Comparison of ENCODE assay signal across 20 cellular contexts in genomic region chr5:171366645-171367044, GRCh38. TPM values are rescaled to one million over a fixed set of nuclear protein-coding genes. Genes with fewer than 3 reads are reported as not detected.
DNase-seq lines count a peak whose midpoint lies in the region; FAIRE-seq and TF ChIP-seq lines count a peak whose summit lies in the region.
"Had no signal": no experiment of that assay in that cellular context is flagged by ENCODE, and none has a peak within 500 bp of the region (broad histone marks: within the 10 kb centered on the region; RNA-seq: fewer than 3 reads in every experiment).

No MANE protein-coding gene starts in this region.

- H3K4me1 ChIP-seq in BLaER1 treated with 17β-estradiol and CSF1 and Interleukin-3, amounts not matched to agents 10 nM and 100 nM: peaks cover 27 to 48% (median 36%) of the 10 kb centered on the region in 10 experiments
- H3K4me1 ChIP-seq in kidney (ENCODE audit: control insufficient read depth in 1 of 2, insufficient read depth in 1 of 2, low read depth in 1 of 2, low read length in 2 of 2): no peaks in the 10 kb centered on the region
- peaks cover 7% of the 10 kb centered on the region; the same call in 1 of the 2 replicates for H3K4me1 ChIP-seq in SJCRH30
- H3K4me1 ChIP-seq: A549 had no signal

- FAIRE-seq in kidney (lab: Jason Lieb, UNC): no peak
- FAIRE-seq in GM19239 (lab: Jason Lieb, UNC): no peak
- FAIRE-seq: A549, D721Med, GM12878 had no signal

- no peaks in the 10 kb centered on the region for H3K9me3 ChIP-seq in BLaER1 treated with 17β-estradiol and CSF1 and Interleukin-3, amounts not matched to agents 10 nM and 100 nM (replicated peaks in 1 of 11)
- H3K9me3 ChIP-seq in kidney (ENCODE audit: control insufficient read depth in 1 of 2, low read length in 2 of 2) (no peaks in the 10 kb centered on the region), SJCRH30 (replicated peaks) (no peaks in the 10 kb centered on the region)
- H3K9me3 ChIP-seq: A549 had no signal

- DNase-seq in activated effector memory CD4-positive, alpha-beta T cell treated with anti-CD3 and anti-CD28 coated beads, Interleukin-2, amount 50 U/mL, for 16 hours: peak; percentile 19
- no peak for DNase-seq in activated effector memory CD4-positive, alpha-beta T cell treated with Interleukin-2 at 50 U/mL for 16 hours
- DNase-seq in kidney (peak; percentile 37), A172 (ENCODE audit: low spot score) (no peak), GM19239 (ENCODE audit: insufficient read length, low spot score) (no peak), SJCRH30 (no peak)
- DNase-seq: CD4-positive, alpha-beta T cell; CD8-positive, alpha-beta memory T cell; DMS 273 treated with DMSO at 0.1 percent for 48 hours; DMS79; H9 had no signal

- peak overlapping the region in 3 of 11 experiments; percentile 1 to 40 (median 30); a peak in 2 of 22 replicates for H3K27ac ChIP-seq in BLaER1 treated with 17β-estradiol and CSF1 and Interleukin-3, amounts not matched to agents 10 nM and 100 nM
- H3K27ac ChIP-seq in kidney (ENCODE audit: low read depth in 2 of 2, low read length in 2 of 2): no peak overlapping the region
- H3K27ac ChIP-seq in SJCRH30: no peak overlapping the region
- H3K27ac ChIP-seq: 22Rv1, A549 had no signal

- TF ChIP-seq CTCF in kidney (IDR thresholded peaks at IDR 0.05; ENCODE audit: borderline replicate concordance, extremely low read depth, insufficient read depth): no peak

- H3K27me3 ChIP-seq in BLaER1 treated with 17β-estradiol and CSF1 and Interleukin-3, amounts not matched to agents 10 nM and 100 nM: no peaks in the 10 kb centered on the region
- no peaks in the 10 kb centered on the region for H3K27me3 ChIP-seq in SJCRH30

- H3K4me2 ChIP-seq in BLaER1 treated with 17β-estradiol and CSF1 and Interleukin-3, amounts not matched to agents 10 nM and 100 nM: peak overlapping the region; percentile 42 to 79 (median 63)
- H3K4me2 ChIP-seq: A549, GM23338 had no signal

- H3K36me3 ChIP-seq in BLaER1 treated with 17β-estradiol and CSF1 and Interleukin-3, amounts not matched to agents 10 nM and 100 nM: no peaks in the 10 kb centered on the region
- H3K36me3 ChIP-seq in kidney (ENCODE audit: control insufficient read depth in 1 of 2, insufficient read depth in 2 of 2, low read length in 2 of 2) (no peaks in the 10 kb centered on the region), SJCRH30 (no peaks in the 10 kb centered on the region)

- intact Hi-C loops in kidney (cut with DNase I): no loop called here

- no peaks in the 10 kb centered on the region for H4K20me1 ChIP-seq in BLaER1 treated with 17β-estradiol and CSF1 and Interleukin-3, amounts not matched to agents 10 nM and 100 nM

- 0 out of 22 replicates have a peak overlapping the region, but pooled peaks of 1 of the 11 experiments have one; percentile 22 for H3K9ac ChIP-seq in BLaER1 treated with 17β-estradiol and CSF1 and Interleukin-3, amounts not matched to agents 10 nM and 100 nM
- H3K9ac ChIP-seq in kidney (ENCODE audit: low read length in 2 of 2): no peak overlapping the region

- H3K4me3 ChIP-seq in BLaER1 treated with 17β-estradiol and CSF1 and Interleukin-3, amounts not matched to agents 10 nM and 100 nM: no peak overlapping the region
- no peak overlapping the region for H3K4me3 ChIP-seq in kidney (ENCODE audit: low read length in 2 of 2)
- no peak overlapping the region for H3K4me3 ChIP-seq in SJCRH30
- H3K4me3 ChIP-seq: A549, GM12878, GM23338 had no signal

RNA-seq across cellular contexts. Expression of gene NPM1, which starts 21.0 kb away (rescaled TPM):
- 612 TPM for total RNA-seq in kidney
- polyA plus RNA-seq in kidney (ENCODE audit: insufficient read depth, low read depth, low replicate concordance): 611 TPM
- 2,482 and 3,666 TPM in 2 replicates for total RNA-seq in A172 (2014; rRNA removed; shearing (Covaris generic))
- 3,269 and 3,693 TPM in 2 replicates for total RNA-seq in SJCRH30 (2014; rRNA removed; shearing (Covaris generic))

RNA-seq across cellular contexts. Expression of gene FGF18, which starts 52.8 kb away (rescaled TPM):
- total RNA-seq in kidney: 1.8 TPM
- 0.39 TPM for polyA plus RNA-seq in kidney (ENCODE audit: insufficient read depth, low read depth, low replicate concordance)
- 0.14 and 1.1 TPM in 2 replicates for total RNA-seq in A172 (2014; rRNA removed; shearing (Covaris generic))
- total RNA-seq in SJCRH30 (2014; rRNA removed; shearing (Covaris generic)): 0.18 TPM in 1 of 2 replicates, not detected in the other
- total RNA-seq: H4 had no signal
- polyA plus RNA-seq: BJ; CD14-positive monocyte; CD8-positive, alpha-beta memory T cell had no signal

RNA-seq across cellular contexts. Expression of gene TLX3, which starts 57.6 kb away (rescaled TPM):
- total RNA-seq in kidney: not detected
- polyA plus RNA-seq in kidney (ENCODE audit: insufficient read depth, low read depth, low replicate concordance): not detected
- not detected in 2 replicates for total RNA-seq in A172 (2014; rRNA removed; shearing (Covaris generic))
- total RNA-seq in SJCRH30 (2014; rRNA removed; shearing (Covaris generic)): 6.2 and 6.9 TPM in 2 replicates
- total RNA-seq: CD4-positive, alpha-beta T cell; CD8-positive, alpha-beta memory T cell; GM12878; H4; H9 had no signal
- polyA plus RNA-seq: A549; BJ; CD14-positive monocyte; CD8-positive, alpha-beta memory T cell; GM12878; GM23338 had no signal

Comparison
In these comparisons a context has a peak if more than half of its experiments do, and no peak if none do; other contexts are left out.
1. DNase-seq: peak in activated effector memory CD4-positive, alpha-beta T cell treated with anti-CD3 and anti-CD28 coated beads, Interleukin-2, amount 50 U/mL, for 16 hours (single experiment) and kidney (single experiment); none in activated effector memory CD4-positive, alpha-beta T cell treated with Interleukin-2 at 50 U/mL for 16 hours (single experiment), A172 (single experiment), GM19239 (single experiment) and SJCRH30 (0 of 2).